16 cellular contexts compared by ENCODE assay signal in genomic region chr12:97837401-97837800, GRCh38.
DNase-seq lines count a peak whose midpoint lies in the region; ATAC-seq and TF ChIP-seq lines count a peak whose summit lies in the region.
"Had no signal": no experiment of that assay in that cellular context is flagged by ENCODE, and none has a peak within 500 bp of the region (broad histone marks: within the 10 kb centered on the region; RNA-seq: fewer than 3 reads in every experiment).

No MANE protein-coding gene starts in this region.

- intact Hi-C loops in left cardiac atrium (cut with DNase I): no loop called here
- intact Hi-C loops in Right ventricle myocardium inferior (cut with DNase I): no loop called here
- intact Hi-C loops in mammary epithelial cell (cut with micrococcal nuclease): no loop called here
- intact Hi-C loops in left lung (cut with DNase I): no loop called here

- no peaks in the 10 kb centered on the region for H3K27me3 Mint-ChIP-seq in T-helper 2 cell treated with Interferon-gamma antibody and Interleukin-4, amounts not matched to agents 5 μg/mL and 100 μg/mL, for 36 hours (ENCODE audit: low read depth)
- H3K27me3 Mint-ChIP-seq: activated CD4-positive, alpha-beta memory T cell treated with anti-CD3 and anti-CD28 coated beads, Interleukin-2, amount 10 ng/mL, durations not matched to agents 7 days and 5 days; brain had no signal

- peaks cover 3% of the 10 kb centered on the region for H3K4me1 ChIP-seq in mammary epithelial cell (ENCODE audit: insufficient read depth, low read length)
- H3K4me1 ChIP-seq in left lung: no peaks in the 10 kb centered on the region
- H3K4me1 ChIP-seq: heart right ventricle, SJSA1 had no signal

- TF ChIP-seq CTCF in mammary epithelial cell (conservative IDR thresholded peaks at IDR 0.05 in 1 of 2, IDR thresholded peaks at IDR 0.05 in 1 of 2; ENCODE audit: extremely low read depth in 1 of 2, insufficient read depth in 1 of 2, low read depth in 1 of 2, low read length in 2 of 2): no peak
- no peak for TF ChIP-seq CTCF in left lung (IDR thresholded peaks at IDR 0.05)

- DNase-seq in left cardiac atrium (peak; percentile 28), Right ventricle myocardium inferior (ENCODE audit: missing footprints) (no peak), mammary epithelial cell (peak; percentile 76), left lung (no peak), SIG-M5 treated with dmso at 0.1 percent for 504 hours (lab: John Stamatoyannopoulos, UW; ENCODE audit: unreplicated experiment) (no peak), NCI-H748 (lab: John Stamatoyannopoulos, UW; ENCODE audit: unreplicated experiment) (no peak)
- no peak for DNase-seq in activated effector memory CD4-positive, alpha-beta T cell treated with anti-CD3 and anti-CD28 coated beads, Interleukin-2, amount 50 U/mL, for 16 hours
- no peak for DNase-seq in T-helper 2 cell treated with Interferon-gamma antibody and Interleukin-4, amounts not matched to agents 5 μg/mL and 100 μg/mL, for 36 hours (ENCODE audit: low spot score)
- DNase-seq: activated CD4-positive, alpha-beta memory T cell treated with anti-CD3 and anti-CD28 coated beads, Interleukin-2, amount 10 ng/mL, durations not matched to agents 7 days and 5 days; DMS 273 treated with DMSO at 0.1 percent for 48 hours; heart right ventricle; HFFc6 had no signal

- H3K27ac Mint-ChIP-seq in T-helper 2 cell treated with Interferon-gamma antibody and Interleukin-4, amounts not matched to agents 5 μg/mL and 100 μg/mL, for 36 hours: no peak overlapping the region
- H3K27ac Mint-ChIP-seq: activated CD4-positive, alpha-beta memory T cell treated with anti-CD3 and anti-CD28 coated beads, Interleukin-2, amount 10 ng/mL, durations not matched to agents 7 days and 5 days; activated T-helper 2 cell treated with anti-CD3 and anti-CD28 coated beads, Interferon-gamma antibody, Interleukin-2, Interleukin-4, amounts not matched to agents 10 μg/mL and 5 μg/mL and 100 μg/mL, durations not matched to agents 14 hours and 24 hours and 36 hours; brain; HFFc6 had no signal

- H3K4me3 Mint-ChIP-seq in T-helper 2 cell treated with Interferon-gamma antibody and Interleukin-4, amounts not matched to agents 5 μg/mL and 100 μg/mL, for 36 hours: no peak overlapping the region
- H3K4me3 Mint-ChIP-seq: activated CD4-positive, alpha-beta memory T cell treated with anti-CD3 and anti-CD28 coated beads, Interleukin-2, amount 10 ng/mL, durations not matched to agents 7 days and 5 days; brain; HFFc6 had no signal

- H3K4me3 ChIP-seq in mammary epithelial cell (replicated peaks in 1 of 3; ENCODE audit: insufficient read depth in 1 of 3, low read depth in 2 of 3, low read length in 3 of 3) (no peak overlapping the region), left lung (no peak overlapping the region)
- H3K4me3 ChIP-seq: heart right ventricle, SJSA1 had no signal

- in situ Hi-C loops in mammary epithelial cell (cut with MboI; ENCODE audit: low sequenced_read_pairs in 2 of 2): no loop called here

- CTCF ChIA-PET in mammary epithelial cell (lab: Charles Lee; ENCODE audit: low non-redundant PET): no interaction called here

- no peaks in the 10 kb centered on the region for H3K9me3 Mint-ChIP-seq in T-helper 2 cell treated with Interferon-gamma antibody and Interleukin-4, amounts not matched to agents 5 μg/mL and 100 μg/mL, for 36 hours
- H3K9me3 Mint-ChIP-seq: activated CD4-positive, alpha-beta memory T cell treated with anti-CD3 and anti-CD28 coated beads, Interleukin-2, amount 10 ng/mL, durations not matched to agents 7 days and 5 days; activated T-helper 2 cell treated with anti-CD3 and anti-CD28 coated beads, Interferon-gamma antibody, Interleukin-2, Interleukin-4, amounts not matched to agents 10 μg/mL and 5 μg/mL and 100 μg/mL, durations not matched to agents 14 hours and 24 hours and 36 hours had no signal

- no peaks in the 10 kb centered on the region for H3K79me2 ChIP-seq in mammary epithelial cell (ENCODE audit: insufficient read depth, low read length)

- no peaks in the 10 kb centered on the region for H3K36me3 Mint-ChIP-seq in T-helper 2 cell treated with Interferon-gamma antibody and Interleukin-4, amounts not matched to agents 5 μg/mL and 100 μg/mL, for 36 hours (ENCODE audit: low read depth)
- H3K36me3 Mint-ChIP-seq: brain had no signal

- no peak overlapping the region for H2AFZ ChIP-seq in mammary epithelial cell (ENCODE audit: low read depth, low read length)

- peak; percentile 44 to 98 for ATAC-seq in left cardiac atrium
- ATAC-seq in Right ventricle myocardium inferior: no peak
- ATAC-seq in left lung: peak; percentile 88
- ATAC-seq: left lobe of liver had no signal

- no peaks in the 10 kb centered on the region for H3K4me1 Mint-ChIP-seq in T-helper 2 cell treated with Interferon-gamma antibody and Interleukin-4, amounts not matched to agents 5 μg/mL and 100 μg/mL, for 36 hours (ENCODE audit: low read depth)
- H3K4me1 Mint-ChIP-seq: activated CD4-positive, alpha-beta memory T cell treated with anti-CD3 and anti-CD28 coated beads, Interleukin-2, amount 10 ng/mL, durations not matched to agents 7 days and 5 days; brain had no signal

- H3K36me3 ChIP-seq in mammary epithelial cell (ENCODE audit: insufficient read depth, low read length) (no peaks in the 10 kb centered on the region), left lung (no peaks in the 10 kb centered on the region)
- H3K36me3 ChIP-seq: heart right ventricle, SJSA1 had no signal

- H3K9ac ChIP-seq in mammary epithelial cell (ENCODE audit: insufficient read depth, low read length): no peak overlapping the region

- BruUV-seq in mammary epithelial cell (replicated peaks; lab: Mats Ljungman, UMichigan): no TSS peak

- H4K20me1 ChIP-seq in mammary epithelial cell (ENCODE audit: insufficient read depth, low read length): no peaks in the 10 kb centered on the region

- no peaks in the 10 kb centered on the region for H3K9me3 ChIP-seq in mammary epithelial cell (replicated peaks; ENCODE audit: insufficient read depth, low read length)
- no peaks in the 10 kb centered on the region for H3K9me3 ChIP-seq in left lung
- H3K9me3 ChIP-seq: heart right ventricle, SJSA1 had no signal

- no peak overlapping the region for H3K27ac ChIP-seq in mammary epithelial cell (ENCODE audit: insufficient read depth, low read depth, low read length)
- no peak overlapping the region for H3K27ac ChIP-seq in left lung
- H3K27ac ChIP-seq: heart right ventricle, SJSA1 had no signal

- dilution Hi-C loops in mammary epithelial cell (cut with HindIII; ENCODE audit: low sequenced_read_pairs): no loop called here

- peak overlapping the region; percentile 47 for H3K4me2 ChIP-seq in mammary epithelial cell (ENCODE audit: insufficient read depth, low read depth, low read length)

- H3K27me3 ChIP-seq in mammary epithelial cell (ENCODE audit: insufficient read depth, low read length): no peaks in the 10 kb centered on the region
- no peaks in the 10 kb centered on the region for H3K27me3 ChIP-seq in left lung
- H3K27me3 ChIP-seq: heart right ventricle, SJSA1 had no signal

Comparison
In these comparisons a context has a peak if more than half of its experiments do, and no peak if none do; other contexts are left out.
1. DNase-seq: peak in left cardiac atrium (single experiment) and mammary epithelial cell (single experiment); none in Right ventricle myocardium inferior (single experiment), left lung (0 of 2), activated effector memory CD4-positive, alpha-beta T cell treated with anti-CD3 and anti-CD28 coated beads, Interleukin-2, amount 50 U/mL, for 16 hours (single experiment), SIG-M5 treated with dmso at 0.1 percent for 504 hours (single experiment), NCI-H748 (single experiment) and T-helper 2 cell treated with Interferon-gamma antibody and Interleukin-4, amounts not matched to agents 5 μg/mL and 100 μg/mL, for 36 hours (single experiment).